In genomic region chr9:35562895-35563746, GRCh38 we compare ENCODE assay signal across 10 cellular contexts. TPM values are rescaled to one million over a fixed set of nuclear protein-coding genes. Genes with fewer than 3 reads are reported as not detected.
DNase-seq lines count a peak whose midpoint lies in the region; ATAC-seq and TF ChIP-seq lines count a peak whose summit lies in the region.
"Had no signal": no experiment of that assay in that cellular context is flagged by ENCODE, and none has a peak within 500 bp of the region (broad histone marks: within the 10 kb centered on the region; RNA-seq: fewer than 3 reads in every experiment).

No MANE protein-coding gene starts in this region.

- H3K4me3 ChIP-seq in left ventricle myocardium inferior (peak overlapping the region; percentile 45), hepatocyte (no peak overlapping the region)

- no peaks in the 10 kb centered on the region for H3K9me3 ChIP-seq in left ventricle myocardium inferior (replicated peaks)
- no peaks in the 10 kb centered on the region for H3K9me3 ChIP-seq in hepatocyte (ENCODE audit: low read depth)

- intact Hi-C loops in left ventricle myocardium inferior (cut with micrococcal nuclease) = no loop called here

- H3K27me3 Mint-ChIP-seq in stimulated activated naive CD8-positive, alpha-beta T cell treated with anti-CD3 and anti-CD28 coated beads, Interleukin-15, Interleukin-2, amounts not matched to agents 100 ng/mL and 50 ng/mL, for 24 hours = no peaks in the 10 kb centered on the region
- H3K27me3 Mint-ChIP-seq in progenitor cell of endocrine pancreas = no peaks in the 10 kb centered on the region

- H3K4me2 ChIP-seq in hepatocyte = no peak overlapping the region
- H3K4me2 ChIP-seq: KMS-11 had no signal

- no peaks in the 10 kb centered on the region for H3K79me2 ChIP-seq in hepatocyte

- H3K36me3 ChIP-seq in left ventricle myocardium inferior (peaks cover 35% of the 10 kb centered on the region), hepatocyte (replicated peaks; ENCODE audit: insufficient read depth, low read depth) (no peaks in the 10 kb centered on the region)

- H2AFZ ChIP-seq in hepatocyte = no peak overlapping the region

- H3K27me3 ChIP-seq in left ventricle myocardium inferior (ENCODE audit: low read depth) = no peaks in the 10 kb centered on the region
- no peaks in the 10 kb centered on the region for H3K27me3 ChIP-seq in hepatocyte

- no peaks in the 10 kb centered on the region for H3K36me3 Mint-ChIP-seq in stimulated activated naive CD8-positive, alpha-beta T cell treated with anti-CD3 and anti-CD28 coated beads, Interleukin-15, Interleukin-2, amounts not matched to agents 100 ng/mL and 50 ng/mL, for 24 hours (ENCODE audit: low read depth)
- H3K36me3 Mint-ChIP-seq in progenitor cell of endocrine pancreas (ENCODE audit: insufficient read depth) = peaks cover 2% of the 10 kb centered on the region

- WGBS in hepatocyte (ENCODE audit: low lambda C conversion rate, missing lambda C conversion rate) = 92% methylated on average over 19 of the region's 19 CpGs

- H3K9me3 Mint-ChIP-seq in stimulated activated naive CD8-positive, alpha-beta T cell treated with anti-CD3 and anti-CD28 coated beads, Interleukin-15, Interleukin-2, amounts not matched to agents 100 ng/mL and 50 ng/mL, for 24 hours = no peaks in the 10 kb centered on the region
- no peaks in the 10 kb centered on the region for H3K9me3 Mint-ChIP-seq in progenitor cell of endocrine pancreas (ENCODE audit: low read depth)

- H3K27ac Mint-ChIP-seq in stimulated activated naive CD8-positive, alpha-beta T cell treated with anti-CD3 and anti-CD28 coated beads, Interleukin-15, Interleukin-2, amounts not matched to agents 100 ng/mL and 50 ng/mL, for 24 hours = peak overlapping the region; percentile 22
- H3K27ac Mint-ChIP-seq in progenitor cell of endocrine pancreas = peak overlapping the region; percentile 82

- H3K4me1 Mint-ChIP-seq in stimulated activated naive CD8-positive, alpha-beta T cell treated with anti-CD3 and anti-CD28 coated beads, Interleukin-15, Interleukin-2, amounts not matched to agents 100 ng/mL and 50 ng/mL, for 24 hours (ENCODE audit: low read depth) = peaks cover 13% of the 10 kb centered on the region
- H3K4me1 Mint-ChIP-seq in progenitor cell of endocrine pancreas (ENCODE audit: low read depth) = peaks cover 9% of the 10 kb centered on the region

- H3K9me2 ChIP-seq in hepatocyte (replicated peaks; ENCODE audit: insufficient read depth) = no peaks in the 10 kb centered on the region

- TF ChIP-seq CTCF in left ventricle myocardium inferior (IDR thresholded peaks at IDR 0.05; ENCODE audit: borderline replicate concordance) (no peak), progenitor cell of endocrine pancreas (IDR thresholded peaks at IDR 0.05; ENCODE audit: unreplicated experiment) (no peak), hepatocyte (IDR thresholded peaks at IDR 0.05; ENCODE audit: poor library complexity) (no peak)

- DNase-seq in stimulated activated naive CD8-positive, alpha-beta T cell treated with anti-CD3 and anti-CD28 coated beads, Interleukin-15, Interleukin-2, amounts not matched to agents 100 U/mL and 50 U/mL, for 24 hours = no peak
- DNase-seq in left ventricle myocardium inferior (no peak), progenitor cell of endocrine pancreas (ENCODE audit: low spot score, unreplicated experiment) (no peak), hepatocyte (ENCODE audit: low spot score) (no peak), D341Med (ENCODE audit: low spot score) (no peak), cerebellum (ENCODE audit: low spot score) (no peak)
- DNase-seq in activated CD4-positive, alpha-beta T cell treated with anti-CD3 and anti-CD28 coated beads for 4 hours = no peak
- DNase-seq: NCI-H345 had no signal

- no peak overlapping the region for H3K4me3 Mint-ChIP-seq in stimulated activated naive CD8-positive, alpha-beta T cell treated with anti-CD3 and anti-CD28 coated beads, Interleukin-15, Interleukin-2, amounts not matched to agents 100 ng/mL and 50 ng/mL, for 24 hours
- peak overlapping the region; percentile 55 for H3K4me3 Mint-ChIP-seq in progenitor cell of endocrine pancreas (ENCODE audit: low read depth)

- no peaks in the 10 kb centered on the region for H4K20me1 ChIP-seq in hepatocyte (ENCODE audit: insufficient read depth, poor library complexity, severe bottlenecking)

- no peak for ATAC-seq in stimulated activated naive CD8-positive, alpha-beta T cell treated with anti-CD3 and anti-CD28 coated beads, Interleukin-15, Interleukin-2, amounts not matched to agents 100 U/mL and 50 U/mL, for 24 hours

- H3K27ac ChIP-seq in left ventricle myocardium inferior (replicated peaks) (peak overlapping the region; percentile 76), hepatocyte (no peak overlapping the region)
- H3K27ac ChIP-seq: KMS-11 had no signal

- peaks cover 37% of the 10 kb centered on the region for H3K4me1 ChIP-seq in left ventricle myocardium inferior
- H3K4me1 ChIP-seq in hepatocyte (ENCODE audit: insufficient read depth) = no peaks in the 10 kb centered on the region

RNA-seq across cellular contexts. Expression of gene TESK1, which starts 41.9 kb away (rescaled TPM):
- total RNA-seq in left ventricle myocardium inferior = 25.4 TPM
- total RNA-seq in progenitor cell of endocrine pancreas = 62.3 and 63.2 TPM in 2 replicates
- 17.4 and 20.1 TPM in 2 replicates for total RNA-seq in hepatocyte
- 27.2 and 30.3 TPM in 2 replicates for polyA plus RNA-seq in hepatocyte
- 14.8 TPM for total RNA-seq in cerebellum

RNA-seq across cellular contexts. Expression of gene CD72, which starts 55.1 kb away (rescaled TPM):
- total RNA-seq in left ventricle myocardium inferior = 0.63 TPM
- total RNA-seq in progenitor cell of endocrine pancreas = 3.1 and 4.2 TPM in 2 replicates
- 1.9 and 2.0 TPM in 2 replicates for total RNA-seq in hepatocyte
- polyA plus RNA-seq in hepatocyte = 1.1 and 1.3 TPM in 2 replicates
- 1.3 TPM for total RNA-seq in cerebellum
